Comparison of ENCODE assay signal across 19 cellular contexts in genomic region chr19:47539747-47540311, GRCh38. TPM values are rescaled to one million over a fixed set of nuclear protein-coding genes. Genes with fewer than 3 reads are reported as not detected.
DNase-seq lines count a peak whose midpoint lies in the region; ATAC-seq, FAIRE-seq and TF ChIP-seq lines count a peak whose summit lies in the region.
"Had no signal": no experiment of that assay in that cellular context is flagged by ENCODE, and none has a peak within 500 bp of the region (broad histone marks: within the 10 kb centered on the region; RNA-seq: fewer than 3 reads in every experiment).

No MANE protein-coding gene starts in this region.

- BruUV-seq in K562 (replicated peaks; lab: Mats Ljungman, UMichigan) = no TSS peak

- no peak overlapping the region for H3K4me3 ChIP-seq in K562
- H3K4me3 ChIP-seq in brain microvascular endothelial cell (ENCODE audit: low read depth, low read length) = no peak overlapping the region
- no peak overlapping the region for H3K4me3 ChIP-seq in prostate gland
- H3K4me3 ChIP-seq: breast epithelium, gastroesophageal sphincter, tibial nerve had no signal

- no peak for DNase-seq in stimulated activated naive CD8-positive, alpha-beta T cell treated with anti-CD3 and anti-CD28 coated beads, Interleukin-15, Interleukin-2, amounts not matched to agents 100 U/mL and 50 U/mL, for 24 hours
- no peak for DNase-seq in K562 (ENCODE audit: extremely low read depth in 1 of 4, low spot score in 3 of 4)
- DNase-seq in nephron progenitor cell = no peak
- no peak for DNase-seq in central memory CD4-positive, alpha-beta T cell
- no peak for DNase-seq in brain microvascular endothelial cell
- DNase-seq in prostate gland (ENCODE audit: low spot score) = no peak
- no peak for DNase-seq in sciatic nerve (ENCODE audit: low spot score)
- DNase-seq: activated CD4-positive, alpha-beta T cell treated with anti-CD3 and anti-CD28 coated beads for 48 hours; CD4-positive, CD25-positive, alpha-beta regulatory T cell; dermis blood vessel endothelial cell; DMS79; erythroblast; stimulated activated CD4-positive, alpha-beta T cell treated with anti-CD3 and anti-CD28 coated beads, Interleukin-2, amount 100 ng/mL, for 48 hours had no signal

- peak overlapping the region; percentile 55 for H3K27ac Mint-ChIP-seq in stimulated activated naive CD8-positive, alpha-beta T cell treated with anti-CD3 and anti-CD28 coated beads, Interleukin-15, Interleukin-2, amounts not matched to agents 100 ng/mL and 50 ng/mL, for 24 hours
- peak overlapping the region; percentile 36 for H3K27ac Mint-ChIP-seq in nephron progenitor cell

- H2AFZ ChIP-seq in K562 (ENCODE audit: low read depth, low read length) = peak overlapping the region; percentile 33; the same call in 1 of the 2 replicates

- peak; percentile 23 for FAIRE-seq in K562 (lab: Jason Lieb, UNC)

- peaks cover 10% of the 10 kb centered on the region for H3K27me3 Mint-ChIP-seq in stimulated activated naive CD8-positive, alpha-beta T cell treated with anti-CD3 and anti-CD28 coated beads, Interleukin-15, Interleukin-2, amounts not matched to agents 100 ng/mL and 50 ng/mL, for 24 hours
- peaks cover 15% of the 10 kb centered on the region for H3K27me3 Mint-ChIP-seq in nephron progenitor cell (ENCODE audit: low read depth, poor library complexity)

- H3K27me3 ChIP-seq in K562 (ENCODE audit: control insufficient read depth in 2 of 2, insufficient read depth in 2 of 2, low read length in 2 of 2) = peaks cover 6 to 11% of the 10 kb centered on the region in 2 experiments
- peaks cover 1% of the 10 kb centered on the region for H3K27me3 ChIP-seq in brain microvascular endothelial cell (replicated peaks)
- H3K27me3 ChIP-seq in prostate gland (replicated peaks; ENCODE audit: insufficient read depth) = peaks cover 2% of the 10 kb centered on the region

- H3K9me3 ChIP-seq in K562 (replicated peaks; ENCODE audit: control insufficient read depth, insufficient read depth, low read depth, low read length) (no peaks in the 10 kb centered on the region), prostate gland (no peaks in the 10 kb centered on the region)
- H3K9me3 ChIP-seq: breast epithelium, gastroesophageal sphincter, tibial nerve had no signal

- TF ChIP-seq CTCF in K562 (IDR thresholded peaks at IDR 0.05 in 2 of 3, conservative IDR thresholded peaks at IDR 0.05 in 1 of 3; ENCODE audit: insufficient read depth in 2 of 3, low read depth in 1 of 3, low read length in 3 of 3) (no peak), nephron progenitor cell (IDR thresholded peaks at IDR 0.05) (no peak), brain microvascular endothelial cell (IDR thresholded peaks at IDR 0.05; ENCODE audit: low read depth, low read length, missing control alignments) (no peak), prostate gland (IDR thresholded peaks at IDR 0.05) (no peak)

- H4K20me1 ChIP-seq in K562 (replicated peaks; ENCODE audit: control insufficient read depth, insufficient read depth, low read length) = no peaks in the 10 kb centered on the region

- H3K4me3 Mint-ChIP-seq in stimulated activated naive CD8-positive, alpha-beta T cell treated with anti-CD3 and anti-CD28 coated beads, Interleukin-15, Interleukin-2, amounts not matched to agents 100 ng/mL and 50 ng/mL, for 24 hours = no peak overlapping the region
- H3K4me3 Mint-ChIP-seq in nephron progenitor cell = no peak overlapping the region
- H3K4me3 Mint-ChIP-seq: CD4-positive, CD25-positive, alpha-beta regulatory T cell had no signal

- H3K4me1 Mint-ChIP-seq in stimulated activated naive CD8-positive, alpha-beta T cell treated with anti-CD3 and anti-CD28 coated beads, Interleukin-15, Interleukin-2, amounts not matched to agents 100 ng/mL and 50 ng/mL, for 24 hours (ENCODE audit: low read depth) = peaks cover 24% of the 10 kb centered on the region
- H3K4me1 Mint-ChIP-seq in nephron progenitor cell = peaks cover 11% of the 10 kb centered on the region

- 12% methylated on average over 12 of the region's 12 CpGs for WGBS in K562 (ENCODE audit: insufficient coverage, low coverage, missing lambda C conversion rate)
- WGBS in prostate gland = 69% methylated on average over 12 of the region's 12 CpGs

- H3K36me3 ChIP-seq in K562 (ENCODE audit: control insufficient read depth, insufficient read depth, low read length) (no peaks in the 10 kb centered on the region), brain microvascular endothelial cell (replicated peaks) (no peaks in the 10 kb centered on the region), prostate gland (no peaks in the 10 kb centered on the region)
- H3K36me3 ChIP-seq: breast epithelium, gastroesophageal sphincter, tibial nerve had no signal

- intact Hi-C loops in K562 (cut with micrococcal nuclease) = no loop called here
- intact Hi-C loops in prostate gland (cut with DNase I) = loop anchor here (5.0 kb wide), 1 partner anchor 157 kb away; no protein-coding TSS in a partner anchor
- intact Hi-C loops in sciatic nerve (cut with DNase I) = loop anchor here (5.0 kb wide), 1 partner anchor 1912 kb away; the partner anchor contains the start of genes ALDH16A1 and PIH1D1

- H3K4me1 ChIP-seq in K562 (replicated peaks in 1 of 2; ENCODE audit: control insufficient read depth in 2 of 2, insufficient read depth in 2 of 2, low read length in 2 of 2) (peaks cover 3 to 24% of the 10 kb centered on the region in 2 experiments; a peak in 4 of 5 replicates), prostate gland (replicated peaks) (no peaks in the 10 kb centered on the region)
- H3K4me1 ChIP-seq: breast epithelium had no signal

- no peak for TF ChIP-seq POLR2A in K562 (conservative IDR thresholded peaks at IDR 0.05)
- TF ChIP-seq POLR2A in prostate gland (IDR thresholded peaks at IDR 0.05) = no peak

- H3K9ac ChIP-seq in K562 (ENCODE audit: insufficient read depth in 1 of 2, low read depth in 2 of 2, low read length in 2 of 2) = peak overlapping the region in 1 of 2 experiments; percentile 62; a peak in 2 of 4 replicates

- POLR2A ChIA-PET in K562 (lab: Yijun Ruan, JAX) = interaction anchor here (0.5 to 1.4 kb wide), 6 partner anchors 8 to 377 kb away, joined by 3 to 6 read pairs (median 4); no protein-coding TSS in a partner anchor

- peak overlapping the region; percentile 23; the same call in 1 of the 2 replicates for H3K4me2 ChIP-seq in K562 (ENCODE audit: insufficient read depth, low read length)

- H3K9me3 Mint-ChIP-seq in stimulated activated naive CD8-positive, alpha-beta T cell treated with anti-CD3 and anti-CD28 coated beads, Interleukin-15, Interleukin-2, amounts not matched to agents 100 ng/mL and 50 ng/mL, for 24 hours = no peaks in the 10 kb centered on the region
- H3K9me3 Mint-ChIP-seq in nephron progenitor cell = peaks cover 8% of the 10 kb centered on the region
- H3K9me3 Mint-ChIP-seq: CD4-positive, CD25-positive, alpha-beta regulatory T cell had no signal

- no peaks in the 10 kb centered on the region for H3K9me1 ChIP-seq in K562 (ENCODE audit: control insufficient read depth, insufficient read depth, low read length)

- TF ChIP-seq RAD21 in K562 (CRISPR knock-in tag; conservative IDR thresholded peaks at IDR 0.05 in 1 of 2, IDR thresholded peaks at IDR 0.05 in 1 of 2) = no peak

- TF ChIP-seq EP300 in K562 (IDR thresholded peaks at IDR 0.05; ENCODE audit: low read length) = no peak

- H3K79me2 ChIP-seq in K562 (ENCODE audit: control insufficient read depth, insufficient read depth, low read length) = no peaks in the 10 kb centered on the region

- no peak for ATAC-seq in stimulated activated naive CD8-positive, alpha-beta T cell treated with anti-CD3 and anti-CD28 coated beads, Interleukin-15, Interleukin-2, amounts not matched to agents 100 U/mL and 50 U/mL, for 24 hours
- peak; percentile 42 for ATAC-seq in K562
- ATAC-seq in sciatic nerve = no peak
- ATAC-seq: gastroesophageal sphincter, Panc1 had no signal

- H3K27ac ChIP-seq in K562 (ENCODE audit: extremely low read depth, low read depth, low read length) (no peak overlapping the region), brain microvascular endothelial cell (no peak overlapping the region), prostate gland (no peak overlapping the region)
- H3K27ac ChIP-seq: breast epithelium, tibial nerve had no signal

- H3K36me3 Mint-ChIP-seq in stimulated activated naive CD8-positive, alpha-beta T cell treated with anti-CD3 and anti-CD28 coated beads, Interleukin-15, Interleukin-2, amounts not matched to agents 100 ng/mL and 50 ng/mL, for 24 hours (ENCODE audit: low read depth) = no peaks in the 10 kb centered on the region
- no peaks in the 10 kb centered on the region for H3K36me3 Mint-ChIP-seq in nephron progenitor cell (ENCODE audit: low read depth)
- H3K36me3 Mint-ChIP-seq: CD4-positive, CD25-positive, alpha-beta regulatory T cell had no signal

- CTCF ChIA-PET in K562 (lab: Yijun Ruan, JAX; ENCODE audit: low intra/inter-chr PET ratio) = no interaction called here

- in situ Hi-C loops in K562 (cut with MboI) = no loop called here
- in situ Hi-C loops in brain microvascular endothelial cell (cut with HindIII; ENCODE audit: low pct_ligation_motif_present, low sequenced_read_pairs) = no loop called here

RNA-seq across cellular contexts. Expression of gene NAPA, which starts 25.0 kb away (rescaled TPM):
- 45.2 and 101 TPM in 2 replicates for total RNA-seq in K562 (2011; cell fraction: chromatin; rRNA removed; ENCODE audit: low replicate concordance)
- 60.4 and 69.0 TPM in 2 replicates for total RNA-seq in K562 (2011; cell fraction: nucleolus; rRNA removed)
- 46.8 and 63.8 TPM in 2 replicates for total RNA-seq in K562 (2011; cell fraction: nucleoplasm; rRNA removed)
- 98.6 and 103 TPM in 2 replicates for total RNA-seq in K562 (2014; rRNA removed)
- 23.3 and 25.7 TPM in 2 replicates for total RNA-seq in K562 (2014; rRNA removed; fragmentation: Illumina TruSeq; extraction: Trizol)
- 49.3 and 49.4 TPM in 2 replicates for total RNA-seq in K562 (2015; rRNA removed; fragmentation: Illumina TruSeq; extraction: Trizol)
- total RNA-seq in K562 (2021) = 88.5 and 92.6 TPM in 2 replicates
- polyA plus RNA-seq in K562 (2011; rRNA removed) = 77.5 and 115 TPM in 2 replicates
- 74.7 and 132 TPM in 2 replicates for polyA plus RNA-seq in K562 (2011; cell fraction: cytosol; rRNA removed)
- 52.5 and 61.2 TPM in 2 replicates for polyA plus RNA-seq in K562 (2011; cell fraction: nucleus; rRNA removed)
- polyA plus RNA-seq in K562 (2012) = 72.3 and 117 TPM in 2 replicates
- 82.2 and 88.2 TPM in 2 replicates for polyA plus RNA-seq in K562 (2014; fragmentation: Illumina TruSeq; extraction: Trizol)
- polyA plus RNA-seq in K562 (2014; fragmentation: Nextera tagmentation; extraction: Ambion mirVana) = 10 to 100 TPM in 1 of 2 experiments, 1 to 10 TPM in 1; 5.4 to 22.4 TPM
- polyA plus RNA-seq in K562 (2014; rRNA removed) = 79.3 and 91.8 TPM in 2 replicates
- 66.5 and 83.7 TPM in 2 replicates for polyA minus RNA-seq in K562 (2011; rRNA and poly(A)+ RNA removed)
- 79.6 and 85.6 TPM in 2 replicates for polyA minus RNA-seq in K562 (2011; cell fraction: cytosol; rRNA and poly(A)+ RNA removed)
- 26.5 and 37.7 TPM in 2 replicates for polyA minus RNA-seq in K562 (2011; cell fraction: nucleus; rRNA and poly(A)+ RNA removed)
- 100 to 1,000 TPM; 263 to 422 TPM for total RNA-seq in prostate gland
- total RNA-seq in sciatic nerve = 91.7 TPM

RNA-seq across cellular contexts. Expression of gene ZNF541, which starts 33.1 kb away (rescaled TPM):
- total RNA-seq in K562 (2011; cell fraction: chromatin; rRNA removed; ENCODE audit: low replicate concordance) = not detected in 2 replicates
- not detected in 2 replicates for total RNA-seq in K562 (2011; cell fraction: nucleolus; rRNA removed)
- total RNA-seq in K562 (2011; cell fraction: nucleoplasm; rRNA removed) = not detected in 2 replicates
- total RNA-seq in K562 (2014; rRNA removed) = 0.09 and 0.12 TPM in 2 replicates
- 0.03 and 0.04 TPM in 2 replicates for total RNA-seq in K562 (2014; rRNA removed; fragmentation: Illumina TruSeq; extraction: Trizol)
- total RNA-seq in K562 (2015; rRNA removed; fragmentation: Illumina TruSeq; extraction: Trizol) = 0.08 and 0.11 TPM in 2 replicates
- total RNA-seq in K562 (2021) = 0.04 and 0.16 TPM in 2 replicates
- 0.06 and 0.15 TPM in 2 replicates for polyA plus RNA-seq in K562 (2011; rRNA removed)
- 0.10 and 0.15 TPM in 2 replicates for polyA plus RNA-seq in K562 (2011; cell fraction: cytosol; rRNA removed)
- 0.07 TPM in 1 of 2 replicates, not detected in the other for polyA plus RNA-seq in K562 (2011; cell fraction: nucleus; rRNA removed)
- polyA plus RNA-seq in K562 (2012) = 0.14 and 0.37 TPM in 2 replicates
- polyA plus RNA-seq in K562 (2014; fragmentation: Illumina TruSeq; extraction: Trizol) = 0.07 TPM in 1 of 2 replicates, not detected in the other
- under 1 TPM in 1 of 2 experiments, not detected in 1; 0.04 TPM for polyA plus RNA-seq in K562 (2014; fragmentation: Nextera tagmentation; extraction: Ambion mirVana)
- polyA plus RNA-seq in K562 (2014; rRNA removed) = 0.03 and 0.04 TPM in 2 replicates
- polyA minus RNA-seq in K562 (2011; rRNA and poly(A)+ RNA removed) = not detected in 2 replicates
- polyA minus RNA-seq in K562 (2011; cell fraction: cytosol; rRNA and poly(A)+ RNA removed) = not detected in 2 replicates
- not detected in 2 replicates for polyA minus RNA-seq in K562 (2011; cell fraction: nucleus; rRNA and poly(A)+ RNA removed)
- 10 to 100 TPM in 1 of 2 donors, under 1 TPM in 1; 0.23 to 13.9 TPM for total RNA-seq in prostate gland
- 0.71 TPM for total RNA-seq in sciatic nerve
- total RNA-seq: MCF 10A had no signal

RNA-seq across cellular contexts. Expression of gene KPTN, which starts 55.8 kb away (rescaled TPM):
- 6.2 and 16.4 TPM in 2 replicates for total RNA-seq in K562 (2011; cell fraction: chromatin; rRNA removed; ENCODE audit: low replicate concordance)
- total RNA-seq in K562 (2011; cell fraction: nucleolus; rRNA removed) = 13.6 and 14.7 TPM in 2 replicates
- 7.3 and 7.6 TPM in 2 replicates for total RNA-seq in K562 (2011; cell fraction: nucleoplasm; rRNA removed)
- total RNA-seq in K562 (2014; rRNA removed) = 8.5 and 11.9 TPM in 2 replicates
- total RNA-seq in K562 (2014; rRNA removed; fragmentation: Illumina TruSeq; extraction: Trizol) = 4.9 and 6.4 TPM in 2 replicates
- 7.8 and 8.0 TPM in 2 replicates for total RNA-seq in K562 (2015; rRNA removed; fragmentation: Illumina TruSeq; extraction: Trizol)
- 14.3 and 16.3 TPM in 2 replicates for total RNA-seq in K562 (2021)
- 10.0 and 10.5 TPM in 2 replicates for polyA plus RNA-seq in K562 (2011; rRNA removed)
- 9.7 and 17.1 TPM in 2 replicates for polyA plus RNA-seq in K562 (2011; cell fraction: cytosol; rRNA removed)
- polyA plus RNA-seq in K562 (2011; cell fraction: nucleus; rRNA removed) = 28.4 and 49.7 TPM in 2 replicates
- polyA plus RNA-seq in K562 (2012) = 11.8 and 12.7 TPM in 2 replicates
- 12.3 and 18.2 TPM in 2 replicates for polyA plus RNA-seq in K562 (2014; fragmentation: Illumina TruSeq; extraction: Trizol)
- 1 to 10 TPM in 1 of 2 experiments, under 1 TPM in 1; 0.56 to 2.7 TPM for polyA plus RNA-seq in K562 (2014; fragmentation: Nextera tagmentation; extraction: Ambion mirVana)
- 16.2 and 18.6 TPM in 2 replicates for polyA plus RNA-seq in K562 (2014; rRNA removed)
- 2.6 and 4.0 TPM in 2 replicates for polyA minus RNA-seq in K562 (2011; rRNA and poly(A)+ RNA removed)
- 2.9 and 5.1 TPM in 2 replicates for polyA minus RNA-seq in K562 (2011; cell fraction: cytosol; rRNA and poly(A)+ RNA removed)
- 2.8 TPM in 2 replicates for polyA minus RNA-seq in K562 (2011; cell fraction: nucleus; rRNA and poly(A)+ RNA removed)
- total RNA-seq in prostate gland = 1 to 10 TPM; 8.8 to 9.0 TPM
- total RNA-seq in sciatic nerve = 6.3 TPM
